12 cellular contexts compared by ENCODE assay signal in the genomic region with DNA sequence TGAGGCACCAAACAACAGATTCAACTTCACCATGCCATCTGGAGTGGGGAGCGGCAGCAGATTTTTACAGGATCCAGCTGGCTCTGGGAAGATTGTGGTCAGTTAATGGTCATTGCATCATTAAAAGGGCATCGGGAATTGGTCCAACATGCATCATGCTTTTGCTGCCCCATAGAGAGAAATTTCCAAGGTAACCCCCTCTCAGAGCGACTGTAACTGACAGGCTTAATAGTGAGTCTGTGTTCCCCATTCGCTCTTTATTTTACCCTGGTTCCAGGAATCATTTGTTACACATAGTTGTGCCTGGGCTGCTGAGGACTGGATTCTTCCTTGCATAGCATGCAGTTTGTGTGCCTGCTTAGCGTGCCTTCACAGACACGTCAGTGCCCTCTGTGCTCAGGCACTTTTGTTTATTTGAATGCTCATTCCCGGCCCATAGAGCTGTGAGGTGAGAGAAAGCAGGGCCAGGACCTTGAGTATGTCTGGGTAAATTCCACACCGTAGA. TPM values are rescaled to one million over a fixed set of nuclear protein-coding genes. Genes with fewer than 3 reads are reported as not detected.
DNase-seq lines count a peak whose midpoint lies in the region; ATAC-seq and TF ChIP-seq lines count a peak whose summit lies in the region.
"Had no signal": no experiment of that assay in that cellular context is flagged by ENCODE, and none has a peak within 500 bp of the region (broad histone marks: within the 10 kb centered on the region; RNA-seq: fewer than 3 reads in every experiment).

No MANE protein-coding gene starts in this region.

- H2BK5ac ChIP-seq in mesenchymal stem cell (ENCODE audit: low read depth, low read length, poor library complexity, severe bottlenecking) = no peak overlapping the region

- H4K8ac ChIP-seq in mesenchymal stem cell (ENCODE audit: low read length) = no peak overlapping the region

- H3K9me3 ChIP-seq in mesenchymal stem cell (ENCODE audit: control insufficient read depth, low read length) = no peaks in the 10 kb centered on the region
- no peaks in the 10 kb centered on the region for H3K9me3 ChIP-seq in vagina
- H3K9me3 ChIP-seq in SJCRH30 (replicated peaks) = no peaks in the 10 kb centered on the region

- peak overlapping the region; percentile 4; the same call in 1 of the 2 replicates for H3K4me3 Mint-ChIP-seq in HFFc6
- peak overlapping the region; percentile 2 for H3K4me3 Mint-ChIP-seq in chondrocyte (ENCODE audit: unreplicated experiment)
- H3K4me3 Mint-ChIP-seq: activated CD4-positive, alpha-beta memory T cell treated with anti-CD3 and anti-CD28 coated beads, Interleukin-2, amount 10 ng/mL, durations not matched to agents 7 days and 5 days had no signal

- H2AK5ac ChIP-seq in mesenchymal stem cell (ENCODE audit: low read length, severe bottlenecking) = peak overlapping the region; percentile 10

- H3K4me1 Mint-ChIP-seq in HFFc6 (ENCODE audit: low read depth) = peaks cover 43% of the 10 kb centered on the region
- H3K4me1 Mint-ChIP-seq in chondrocyte (ENCODE audit: low read depth) = peaks cover 48% of the 10 kb centered on the region

- H3K9ac ChIP-seq in mesenchymal stem cell (ENCODE audit: low read length) = no peak overlapping the region

- H2BK12ac ChIP-seq in mesenchymal stem cell (ENCODE audit: low read length in 2 of 2) = peak overlapping the region in 1 of 2 experiments; percentile 49

- H3K4ac ChIP-seq in mesenchymal stem cell (ENCODE audit: low read depth in 1 of 2, low read length in 2 of 2) = no peak overlapping the region

- no peak for ATAC-seq in HG03139 (IDR thresholded peaks at IDR 0.05; ENCODE audit: unreplicated experiment)
- ATAC-seq: foreskin keratinocyte had no signal

- H3K36me3 Mint-ChIP-seq in HFFc6 (ENCODE audit: low read depth) = no peaks in the 10 kb centered on the region; the same call in 1 of the 2 replicates
- H3K36me3 Mint-ChIP-seq in chondrocyte (ENCODE audit: low read depth) = no peaks in the 10 kb centered on the region

- TF ChIP-seq CTCF in HFFc6 (IDR thresholded peaks at IDR 0.05) (no peak), chondrocyte (IDR thresholded peaks at IDR 0.05) (no peak), vagina (IDR thresholded peaks at IDR 0.05) (no peak)

- H3K27ac ChIP-seq in mesenchymal stem cell (ENCODE audit: low read length, poor library complexity, severe bottlenecking) (peak overlapping the region; percentile 1), vagina (no peak overlapping the region), SJCRH30 (no peak overlapping the region)
- H3K27ac ChIP-seq: foreskin keratinocyte had no signal

- H4K91ac ChIP-seq in mesenchymal stem cell (ENCODE audit: low read length) = no peak overlapping the region

- no peak overlapping the region for H3K4me3 ChIP-seq in mesenchymal stem cell (ENCODE audit: insufficient read depth in 1 of 2, low read depth in 1 of 2, low read length in 2 of 2)
- H3K4me3 ChIP-seq in vagina = no peak overlapping the region
- no peak overlapping the region for H3K4me3 ChIP-seq in SJCRH30

- no peak overlapping the region for H2BK15ac ChIP-seq in mesenchymal stem cell (ENCODE audit: low read depth, poor library complexity, severe bottlenecking)

- no peaks in the 10 kb centered on the region for H3K79me1 ChIP-seq in mesenchymal stem cell (replicated peaks; ENCODE audit: low read length, poor library complexity, severe bottlenecking)

- intact Hi-C loops in vagina (cut with DNase I) = no loop called here

- H3K27me3 Mint-ChIP-seq in HFFc6 (ENCODE audit: insufficient read depth) (peaks cover 13% of the 10 kb centered on the region), chondrocyte (ENCODE audit: low read depth) (no peaks in the 10 kb centered on the region)

- no peak overlapping the region for H3K23ac ChIP-seq in mesenchymal stem cell (ENCODE audit: low read length in 2 of 2)

- H3K36me3 ChIP-seq in mesenchymal stem cell (ENCODE audit: control insufficient read depth in 1 of 2, insufficient read depth in 2 of 2, low read depth in 1 of 2, low read length in 2 of 2) (no peaks in the 10 kb centered on the region), vagina (no peaks in the 10 kb centered on the region), SJCRH30 (no peaks in the 10 kb centered on the region)

- H3K27me3 ChIP-seq in mesenchymal stem cell (ENCODE audit: control insufficient read depth in 1 of 2, insufficient read depth in 1 of 2, low read length in 2 of 2) (no peaks in the 10 kb centered on the region), vagina (no peaks in the 10 kb centered on the region), SJCRH30 (no peaks in the 10 kb centered on the region)

- H3K4me2 ChIP-seq in mesenchymal stem cell (ENCODE audit: low read length, poor library complexity, severe bottlenecking) = no peak overlapping the region

- peak overlapping the region; percentile 13 to 14 for H3K18ac ChIP-seq in mesenchymal stem cell (ENCODE audit: low read depth in 1 of 2, low read length in 2 of 2)

- no peak overlapping the region for H2AFZ ChIP-seq in mesenchymal stem cell (ENCODE audit: low read depth, low read length)

- no peak for TF ChIP-seq POLR2A in vagina (IDR thresholded peaks at IDR 0.05)

- peaks cover 20% of the 10 kb centered on the region for H3K4me1 ChIP-seq in mesenchymal stem cell (ENCODE audit: control insufficient read depth, insufficient read depth, low read depth, low read length)
- peaks cover 18% of the 10 kb centered on the region for H3K4me1 ChIP-seq in vagina
- no peaks in the 10 kb centered on the region for H3K4me1 ChIP-seq in SJCRH30
- H3K4me1 ChIP-seq: foreskin keratinocyte had no signal

- H3K27ac Mint-ChIP-seq in HFFc6 (peak overlapping the region; percentile 57; the same call in 1 of the 2 replicates), chondrocyte (ENCODE audit: unreplicated experiment) (peak overlapping the region; percentile 91)
- H3K27ac Mint-ChIP-seq: activated CD4-positive, alpha-beta memory T cell treated with anti-CD3 and anti-CD28 coated beads, Interleukin-2, amount 10 ng/mL, durations not matched to agents 7 days and 5 days had no signal

- DNase-seq in AG08396 (ENCODE audit: low spot score) = peak; percentile 75
- peak; percentile 84 for DNase-seq in HFFc6
- DNase-seq in chondrocyte (ENCODE audit: low spot score) = no peak
- peak; percentile 91 for DNase-seq in mesenchymal stem cell
- no peak for DNase-seq in NCI-H69 (lab: John Stamatoyannopoulos, UW)
- no peak for DNase-seq in vagina (ENCODE audit: extremely low spot score in 2 of 2)
- DNase-seq in SJCRH30 = no peak
- DNase-seq: activated CD4-positive, alpha-beta memory T cell treated with anti-CD3 and anti-CD28 coated beads, Interleukin-2, amount 10 ng/mL, durations not matched to agents 7 days and 5 days; activated gamma-delta T cell treated with Interleukin-2 at 50 U/mL for 16 hours; foreskin keratinocyte; T-helper 9 cell had no signal

- 49% methylated on average over 8 of the region's 8 CpGs for WGBS in mesenchymal stem cell

- H3K14ac ChIP-seq in mesenchymal stem cell (ENCODE audit: low read length in 2 of 2) = no peak overlapping the region

- H2BK120ac ChIP-seq in mesenchymal stem cell (ENCODE audit: low read depth, low read length) = no peak overlapping the region

- H3K9me3 Mint-ChIP-seq in HFFc6 (peaks cover 5% of the 10 kb centered on the region; the same call in 1 of the 2 replicates), chondrocyte (ENCODE audit: low read depth) (no peaks in the 10 kb centered on the region)

RNA-seq across cellular contexts. Expression of a gene that starts 49.9 kb away (rescaled TPM):
- total RNA-seq in HFFc6 (2021; fragmentation: NEBNext Ultra II Directional; extraction: Animal tissue kit (Norgen Biotek cat#: 25700)) = 1 to 10 TPM; 1.9 to 2.7 (median 2.3) TPM
- total RNA-seq in chondrocyte = 0.89 to 1.9 TPM (median 1.0 TPM) in 3 replicates
- 2.8 TPM for polyA plus RNA-seq in mesenchymal stem cell (2013, experiment 1 of 2)
- polyA plus RNA-seq in mesenchymal stem cell (2013, experiment 2 of 2) = 3.1 TPM
- total RNA-seq in vagina = 8.8 TPM
- total RNA-seq in SJCRH30 (2014; rRNA removed; shearing (Covaris generic)) = 0.91 and 1.5 TPM in 2 replicates

Comparison
In these comparisons a context has a peak if more than half of its experiments do, and no peak if none do; other contexts are left out.
1. DNase-seq: peak in AG08396 (single experiment), HFFc6 (single experiment) and mesenchymal stem cell (single experiment); none in chondrocyte (single experiment), NCI-H69 (single experiment), vagina (0 of 2) and SJCRH30 (0 of 2).